Comparison of ENCODE assay signal across 11 cellular contexts in the genomic region with DNA sequence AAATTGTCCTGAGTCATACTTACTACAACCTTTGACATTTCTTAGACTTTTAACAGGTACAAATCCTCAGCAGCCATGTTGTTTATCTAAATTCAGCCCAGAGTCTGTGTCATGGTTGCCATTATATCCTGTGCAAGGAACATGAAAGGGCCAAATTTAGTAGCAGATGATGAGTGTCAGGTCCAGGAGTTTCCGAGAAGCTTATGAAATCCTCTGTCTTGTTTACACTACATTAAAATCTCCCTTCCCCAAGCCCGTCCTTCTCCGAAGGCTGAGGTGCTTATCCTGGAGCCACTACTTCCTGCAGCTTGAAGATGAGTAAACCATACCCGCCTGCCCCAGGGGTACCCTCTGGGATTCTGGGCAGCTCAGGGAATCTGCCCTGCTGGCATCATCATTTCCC.
DNase-seq lines count a peak whose midpoint lies in the region; ATAC-seq, FAIRE-seq and TF ChIP-seq lines count a peak whose summit lies in the region.
"Had no signal": no experiment of that assay in that cellular context is flagged by ENCODE, and none has a peak within 500 bp of the region (broad histone marks: within the 10 kb centered on the region; RNA-seq: fewer than 3 reads in every experiment).

No MANE protein-coding gene starts in this region.

- 18 to 26% methylated on average over 4 of the region's 4 CpGs for WGBS in aorta, 2 donors

- no peak for DNase-seq in cardiac muscle cell (ENCODE audit: low read depth in 1 of 2, low spot score in 1 of 2)
- no peak for DNase-seq in cardiac septum (ENCODE audit: low spot score)
- no peak for DNase-seq in endothelial cell of umbilical vein (ENCODE audit: low read depth, low spot score)
- no peak for DNase-seq in aorta
- DNase-seq in COLO829 (ENCODE audit: low spot score), result no peak
- DNase-seq in G401 (ENCODE audit: low spot score), result no peak
- DNase-seq: activated CD4-positive, alpha-beta T cell treated with anti-CD3 and anti-CD28 coated beads, Interleukin-2, amount 10 ng/mL, durations not matched to agents 7 days and 5 days; AML-193; amniotic stem cell had no signal

- no peak for TF ChIP-seq CTCF in cardiac muscle cell (IDR thresholded peaks at IDR 0.05; ENCODE audit: low read depth, low read length)
- no peak for TF ChIP-seq CTCF in endothelial cell of umbilical vein (IDR thresholded peaks at IDR 0.05; ENCODE audit: extremely low read depth in 1 of 2, insufficient read depth in 1 of 2, low read depth in 1 of 2, low read length in 2 of 2)

- H3K4me2 ChIP-seq in endothelial cell of umbilical vein (ENCODE audit: insufficient read depth, low read length), result no peak overlapping the region

- no peaks in the 10 kb centered on the region for H4K20me1 ChIP-seq in endothelial cell of umbilical vein (replicated peaks; ENCODE audit: control insufficient read depth, extremely low read depth, insufficient read depth, low read length)

- H3K9ac ChIP-seq in endothelial cell of umbilical vein (replicated peaks; ENCODE audit: extremely low read depth, insufficient read depth, low read length), result no peak overlapping the region
- peak overlapping the region; percentile 26 for H3K9ac ChIP-seq in muscle layer of colon (ENCODE audit: low read length)

- CTCF ChIA-PET in endothelial cell of umbilical vein (lab: Charles Lee), result no interaction called here

- BruUV-seq in endothelial cell of umbilical vein (replicated peaks; lab: Mats Ljungman, UMichigan), result no TSS peak

- H2AFZ ChIP-seq in endothelial cell of umbilical vein (ENCODE audit: low read depth, low read length), result no peak overlapping the region

- FAIRE-seq in endothelial cell of umbilical vein (lab: Jason Lieb, UNC), result peak; percentile 35

- in situ Hi-C loops in G401 (cut with HindIII; ENCODE audit: low sequenced_read_pairs), result loop anchor here (5.0 kb wide), 1 partner anchor 34 kb away; no protein-coding TSS in a partner anchor

- intact Hi-C loops in cardiac septum (cut with DNase I), result loop anchor here (2.0 kb wide), 1 partner anchor 40 kb away; no protein-coding TSS in a partner anchor
- intact Hi-C loops in endothelial cell of umbilical vein (cut with micrococcal nuclease), result no loop called here
- intact Hi-C loops in aorta (cut with DNase I), result loop anchor here (2.0 to 5.0 kb wide), 2 partner anchors 28 to 34 kb away; no protein-coding TSS in a partner anchor

- ATAC-seq in aorta (ENCODE audit: low FRiP score) (no peak), GM21390 (IDR thresholded peaks at IDR 0.05; ENCODE audit: unreplicated experiment) (no peak)

- H3K36me3 ChIP-seq in cardiac muscle cell (no peaks in the 10 kb centered on the region), endothelial cell of umbilical vein (ENCODE audit: control insufficient read depth in 2 of 2, extremely low read depth in 1 of 2, insufficient read depth in 2 of 2, low read length in 2 of 2) (no peaks in the 10 kb centered on the region), muscle layer of colon (ENCODE audit: insufficient read depth, low read length) (no peaks in the 10 kb centered on the region), aorta (ENCODE audit: control insufficient read depth in 1 of 2, insufficient read depth in 2 of 2, low read length in 1 of 2) (no peaks in the 10 kb centered on the region)

- H3K9me1 ChIP-seq in endothelial cell of umbilical vein (replicated peaks; ENCODE audit: control insufficient read depth, extremely low read depth, insufficient read depth, low read length), result no peaks in the 10 kb centered on the region

- H3K4me1 ChIP-seq in cardiac muscle cell (ENCODE audit: low read depth) (peaks cover 32% of the 10 kb centered on the region), endothelial cell of umbilical vein (ENCODE audit: control insufficient read depth, extremely low read depth, insufficient read depth, low read length) (no peaks in the 10 kb centered on the region), muscle layer of colon (ENCODE audit: insufficient read depth, low read length) (peaks cover 54% of the 10 kb centered on the region), aorta (ENCODE audit: control insufficient read depth in 1 of 2, insufficient read depth in 2 of 2, low read length in 2 of 2) (peaks cover 5 to 14% of the 10 kb centered on the region in 2 donors)

- H3K27ac ChIP-seq in cardiac muscle cell (peak overlapping the region; percentile 12), endothelial cell of umbilical vein (ENCODE audit: insufficient read depth, low read depth, low read length) (no peak overlapping the region), muscle layer of colon (ENCODE audit: low read depth, low read length) (peak overlapping the region; percentile 62), aorta (ENCODE audit: low read depth in 1 of 2, low read length in 2 of 2) (peak overlapping the region; percentile 62 to 77)

- H3K27me3 ChIP-seq in cardiac muscle cell (no peaks in the 10 kb centered on the region), endothelial cell of umbilical vein (ENCODE audit: control insufficient read depth in 2 of 2, insufficient read depth in 2 of 2, low read length in 2 of 2) (peaks cover 0 to 8% of the 10 kb centered on the region in 2 experiments), muscle layer of colon (ENCODE audit: control insufficient read depth in 1 of 2, insufficient read depth in 2 of 2, low read length in 2 of 2) (no peaks in the 10 kb centered on the region), aorta (ENCODE audit: control insufficient read depth in 1 of 2, insufficient read depth in 2 of 2, low read length in 1 of 2) (no peaks in the 10 kb centered on the region)

- dilution Hi-C loops in endothelial cell of umbilical vein (cut with MboI; ENCODE audit: extremely low pct_ligation_motif_present, low sequenced_read_pairs), result no loop called here

- no peaks in the 10 kb centered on the region for H3K79me2 ChIP-seq in endothelial cell of umbilical vein (ENCODE audit: control insufficient read depth, insufficient read depth, low read length)

- no peak overlapping the region for H3K4me3 ChIP-seq in cardiac muscle cell
- H3K4me3 ChIP-seq in endothelial cell of umbilical vein (replicated peaks in 1 of 3; ENCODE audit: insufficient read depth in 1 of 3, low read depth in 1 of 3, low read length in 3 of 3), result no peak overlapping the region
- H3K4me3 ChIP-seq in muscle layer of colon (ENCODE audit: low read depth in 1 of 2, low read length in 2 of 2), result peak overlapping the region in 1 of 2 donors; percentile 13
- no peak overlapping the region for H3K4me3 ChIP-seq in aorta (ENCODE audit: low read length in 2 of 2)

- H3K9me3 ChIP-seq in cardiac muscle cell (ENCODE audit: low read depth), result no peaks in the 10 kb centered on the region
- no peaks in the 10 kb centered on the region for H3K9me3 ChIP-seq in endothelial cell of umbilical vein (replicated peaks; ENCODE audit: control insufficient read depth, insufficient read depth, low read length)
- no peaks in the 10 kb centered on the region for H3K9me3 ChIP-seq in muscle layer of colon (ENCODE audit: low read length)
- H3K9me3 ChIP-seq in aorta (ENCODE audit: control insufficient read depth, low read length), result no peaks in the 10 kb centered on the region

- no peak for TF ChIP-seq POLR2A in endothelial cell of umbilical vein (IDR thresholded peaks at IDR 0.05; ENCODE audit: low read depth, low read length)

- POLR2A ChIA-PET in endothelial cell of umbilical vein (lab: Charles Lee), result no interaction called here

TF ChIP-seq in endothelial cell of umbilical vein, 7 proteins besides CTCF, POLR2A, EP300 and RAD21:
- TF ChIP-seq, protein P1, sequence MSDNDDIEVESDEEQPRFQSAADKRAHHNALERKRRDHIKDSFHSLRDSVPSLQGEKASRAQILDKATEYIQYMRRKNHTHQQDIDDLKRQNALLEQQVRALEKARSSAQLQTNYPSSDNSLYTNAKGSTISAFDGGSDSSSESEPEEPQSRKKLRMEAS (IDR thresholded peaks at IDR 0.05; ENCODE audit: insufficient read depth, insufficient read length), result no peak
- TF ChIP-seq EZH2 (IDR thresholded peaks at IDR 0.05; ENCODE audit: borderline replicate concordance, low read depth, low read length, severe bottlenecking) (no peak), GATA2 (IDR thresholded peaks at IDR 0.05; ENCODE audit: insufficient read depth, insufficient read length, low read depth, low read length) (no peak), POLR2AphosphoS5 (IDR thresholded peaks at IDR 0.05; ENCODE audit: insufficient read depth, low read depth, low read length) (no peak), MYC (IDR thresholded peaks at IDR 0.05; ENCODE audit: low read depth, low read length) (no peak), JUN (IDR thresholded peaks at IDR 0.05; ENCODE audit: borderline replicate concordance, insufficient read depth, insufficient read length, low read depth) (no peak), FOS (IDR thresholded peaks at IDR 0.05; ENCODE audit: borderline replicate concordance, insufficient read depth, low read length) (no peak)
